ENCODE assay signal across 38 cellular contexts in the genomic region with DNA sequence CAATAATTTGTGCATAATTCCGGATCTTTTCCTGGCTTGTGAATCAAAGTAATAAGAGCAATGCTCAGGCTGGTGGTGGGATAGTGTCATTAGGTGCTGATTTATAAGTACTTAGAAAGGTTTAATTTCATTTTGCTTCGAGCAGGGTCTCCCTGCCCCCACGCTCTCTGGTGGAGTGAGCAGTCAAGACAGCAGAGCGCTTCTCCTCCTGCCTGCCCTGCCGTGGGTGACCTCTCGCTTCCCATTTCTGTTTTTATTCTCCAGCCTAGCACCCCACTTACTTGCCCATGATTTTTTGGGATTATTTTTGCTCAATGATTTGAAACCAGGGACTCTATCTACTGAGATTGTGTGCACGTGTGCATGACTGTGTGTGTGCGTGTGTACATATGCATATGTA. TPM values are rescaled to one million over a fixed set of nuclear protein-coding genes. Genes with fewer than 3 reads are reported as not detected.
"Had no signal": no experiment of that assay in that cellular context is flagged by ENCODE, and none has a peak within 500 bp of the region (broad histone marks: within the 10 kb centered on the region; RNA-seq: fewer than 3 reads in every experiment).

No MANE protein-coding gene starts in this region.

- DNase-seq: activated B cell treated with CpG ODN at 0.5 μM for 24 hours; activated CD4-positive, alpha-beta memory T cell treated with anti-CD3 and anti-CD28 coated beads for 36 hours; activated CD4-positive, alpha-beta T cell treated with anti-CD3 and anti-CD28 coated beads for 4 hours; activated CD4-positive, alpha-beta T cell treated with anti-CD3 and anti-CD28 coated beads, Interleukin-2, amount 50 U/mL, for 1 hour; activated CD4-positive, CD25-positive, alpha-beta regulatory T cell treated with anti-CD3 and anti-CD28 coated beads, Interleukin-2, amount 50 U/mL, for 72 hours; activated effector memory CD4-positive, alpha-beta T cell treated with anti-CD3 and anti-CD28 coated beads, Interleukin-2, amount 50 U/mL, for 16 hours; activated naive CD4-positive, alpha-beta T cell; activated naive CD4-positive, alpha-beta T cell treated with anti-CD3 and anti-CD28 coated beads, Interleukin-2, amount 50 U/mL, for 16 hours; activated naive CD8-positive, alpha-beta T cell treated with anti-CD3 and anti-CD28 coated beads for 36 hours; activated T-cell treated with anti-CD3 and anti-CD28 coated beads, Interleukin-2, amount 50 U/mL, for 1 hour; activated T-cell treated with anti-CD3 and anti-CD28 coated beads, Interleukin-2, amount 50 U/mL, for 72 hours; amniotic stem cell; aorta; brain microvascular endothelial cell; MM.1S; MV-4-11; NCI-H1092; NCI-H1436 treated with DMSO at 0.1 percent for 48 hours; NCI-H1694 treated with DMSO at 0.1 percent for 48 hours; NCI-H2029; NCI-H2171; NCI-H510A; NCI-H748 treated with DMSO at 0.1 percent for 48 hours; NK-92 treated with Interleukin-12 subunit alpha and Interleukin-12 subunit beta, amount 100 ng/mL, for 24 hours; PC-9; SIG-M5; SW 1271; T-helper 1 cell; T-helper 2 cell; T-helper 9 cell had no signal

- H3K36me3 ChIP-seq: brain microvascular endothelial cell had no signal

- H3K27me3 ChIP-seq: brain microvascular endothelial cell had no signal

- H3K36me3 Mint-ChIP-seq: activated CD4-positive, alpha-beta memory T cell treated with anti-CD3 and anti-CD28 coated beads for 36 hours; activated naive CD8-positive, alpha-beta T cell treated with anti-CD3 and anti-CD28 coated beads for 36 hours had no signal

- H2AFZ ChIP-seq: PC-9 had no signal

- H3K9ac ChIP-seq: KMS-11 had no signal

- H3K4me2 ChIP-seq: KMS-11, PC-9 had no signal

- H3K27ac Mint-ChIP-seq: activated B cell treated with CpG ODN at 0.5 μM for 24 hours; activated CD4-positive, alpha-beta memory T cell treated with anti-CD3 and anti-CD28 coated beads for 36 hours; activated naive CD8-positive, alpha-beta T cell treated with anti-CD3 and anti-CD28 coated beads for 36 hours; activated T-cell treated with anti-CD3 and anti-CD28 coated beads, Interleukin-2, amount 50 U/mL, for 72 hours; activated T-helper 17 cell treated with anti-CD3 and anti-CD28 coated beads, Interleukin-2, amount 50 U/mL, for 72 hours had no signal

- H3K4me3 ChIP-seq: PC-9 had no signal

- H3K4me1 Mint-ChIP-seq: activated B cell treated with CpG ODN at 0.5 μM for 24 hours; activated naive CD8-positive, alpha-beta T cell treated with anti-CD3 and anti-CD28 coated beads for 36 hours; activated T-helper 17 cell treated with anti-CD3 and anti-CD28 coated beads, Interleukin-2, amount 50 U/mL, for 72 hours had no signal

- H3K4me3 Mint-ChIP-seq: activated B cell treated with CpG ODN at 0.5 μM for 24 hours; activated CD4-positive, alpha-beta memory T cell treated with anti-CD3 and anti-CD28 coated beads for 36 hours; activated naive CD8-positive, alpha-beta T cell treated with anti-CD3 and anti-CD28 coated beads for 36 hours; activated T-cell treated with anti-CD3 and anti-CD28 coated beads, Interleukin-2, amount 50 U/mL, for 72 hours; activated T-helper 17 cell treated with anti-CD3 and anti-CD28 coated beads, Interleukin-2, amount 50 U/mL, for 72 hours had no signal

- ATAC-seq: activated T-cell treated with anti-CD3 and anti-CD28 coated beads, Interleukin-2, amount 50 U/mL, for 72 hours; activated T-helper 17 cell treated with anti-CD3 and anti-CD28 coated beads, Interleukin-2, amount 50 U/mL, for 72 hours; Right ventricle myocardium inferior; SK-N-SH treated with all-trans-retinoic acid at 6 μM for 48 hours had no signal

- H3K27ac ChIP-seq: brain microvascular endothelial cell, KMS-11, PC-9, RWPE1, VCaP had no signal

RNA-seq across cellular contexts. Expression of gene ASB18, which starts 7.0 kb away (rescaled TPM):
- total RNA-seq: activated B cell treated with CpG ODN at 0.5 μM for 24 hours; activated CD4-positive, alpha-beta memory T cell treated with anti-CD3 and anti-CD28 coated beads for 36 hours; activated naive CD8-positive, alpha-beta T cell treated with anti-CD3 and anti-CD28 coated beads for 36 hours; activated T-cell treated with anti-CD3 and anti-CD28 coated beads, Interleukin-2, amount 50 U/mL, for 72 hours; activated T-helper 17 cell treated with anti-CD3 and anti-CD28 coated beads, Interleukin-2, amount 50 U/mL, for 72 hours; aorta; LHCN-M2; SK-MEL-5 had no signal
- polyA plus RNA-seq: aorta had no signal
